In the genomic region with DNA sequence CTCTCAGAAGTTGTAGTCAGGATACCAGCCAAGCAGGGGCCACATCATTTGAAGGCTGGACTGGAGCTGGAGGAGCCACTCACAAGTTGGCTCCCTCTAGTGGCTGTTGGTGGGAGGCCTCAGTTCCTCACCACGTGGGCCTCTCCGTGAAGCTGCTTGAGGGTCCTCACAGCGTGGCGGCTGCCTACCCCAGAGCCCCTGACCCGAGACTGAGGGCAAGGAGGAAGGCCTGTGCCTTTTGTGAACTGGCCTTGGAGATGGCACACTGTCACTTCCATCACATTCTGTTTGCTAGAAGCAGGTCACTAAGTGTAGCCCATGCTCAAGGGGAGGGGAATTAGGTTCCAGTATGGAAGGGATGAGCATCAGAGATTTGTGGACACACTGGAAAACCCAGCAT, we compare ENCODE assay signal across 8 cellular contexts. TPM values are rescaled to one million over a fixed set of nuclear protein-coding genes. Genes with fewer than 3 reads are reported as not detected.
DNase-seq lines count a peak whose midpoint lies in the region; ATAC-seq and TF ChIP-seq lines count a peak whose summit lies in the region.

No MANE protein-coding gene starts in this region.

- CTCF ChIA-PET in activated B cell treated with CpG ODN at 0.5 μM for 24 hours (lab: Charles Lee) = interaction anchor here (0.5 to 2.5 kb wide), 19 partner anchors 9 to 1885 kb away, joined by 3 to 17 read pairs (median 4); no protein-coding TSS in a partner anchor

- ATAC-seq in activated B cell treated with CpG ODN at 0.5 μM for 24 hours (ENCODE audit: low read depth) = peak; percentile 76
- no peak for ATAC-seq in GM18858 (IDR thresholded peaks at IDR 0.05; ENCODE audit: unreplicated experiment)

- no peaks in the 10 kb centered on the region for H3K9me3 Mint-ChIP-seq in activated B cell treated with CpG ODN at 0.5 μM for 24 hours

- no peaks in the 10 kb centered on the region for H3K9me3 ChIP-seq in breast epithelium

- DNase-seq in NCI-H1436 (lab: John Stamatoyannopoulos, UW) (peak; percentile 44), NCI-H1436 treated with DMSO at 0.1 percent for 48 hours (lab: John Stamatoyannopoulos, UW) (no peak), NCI-H1694 (lab: John Stamatoyannopoulos, UW) (peak; percentile 56), activated B cell treated with CpG ODN at 0.5 μM for 24 hours (peak; percentile 61), breast epithelium (ENCODE audit: low spot score in 2 of 2) (no peak), left kidney (ENCODE audit: low read depth, low spot score) (peak; percentile 74)
- peak; percentile 56 for DNase-seq in stimulated activated CD8-positive, alpha-beta memory T cell treated with anti-CD3 and anti-CD28 coated beads, Interleukin-12 subunit alpha, Interleukin-12 subunit beta, amount 100 ng/mL, for 4 hours (ENCODE audit: low read depth)

- peak overlapping the region; percentile 11 to 38 for H3K27ac ChIP-seq in breast epithelium

- H3K4me1 ChIP-seq in breast epithelium = no peaks in the 10 kb centered on the region

- H3K27me3 ChIP-seq in breast epithelium = no peaks in the 10 kb centered on the region

- POLR2A ChIA-PET in activated B cell treated with CpG ODN at 0.5 μM for 24 hours (lab: Charles Lee) = interaction anchor here (0.9 to 1.1 kb wide), 2 partner anchors 73 to 158 kb away, joined by 3 read pairs; no protein-coding TSS in a partner anchor

- H3K4me1 Mint-ChIP-seq in activated B cell treated with CpG ODN at 0.5 μM for 24 hours = peaks cover 11% of the 10 kb centered on the region

- H3K27me3 Mint-ChIP-seq in activated B cell treated with CpG ODN at 0.5 μM for 24 hours = no peaks in the 10 kb centered on the region

- no peak for TF ChIP-seq POLR2A in breast epithelium (IDR thresholded peaks at IDR 0.05)

- H3K36me3 ChIP-seq in breast epithelium = no peaks in the 10 kb centered on the region

- H3K4me3 Mint-ChIP-seq in activated B cell treated with CpG ODN at 0.5 μM for 24 hours = no peak overlapping the region

- intact Hi-C loops in activated B cell treated with CpG ODN at 0.5 μM for 24 hours (cut with micrococcal nuclease) (loop anchor here (1.0 kb wide), 3 partner anchors 32 to 146 kb away; no protein-coding TSS in a partner anchor), breast epithelium (cut with DNase I; ENCODE audit: low total_unique reads) (no loop called here)

- no peak overlapping the region for H3K27ac Mint-ChIP-seq in activated B cell treated with CpG ODN at 0.5 μM for 24 hours

- no peaks in the 10 kb centered on the region for H3K36me3 Mint-ChIP-seq in activated B cell treated with CpG ODN at 0.5 μM for 24 hours (ENCODE audit: low read depth)

- no peak overlapping the region for H3K4me3 ChIP-seq in breast epithelium

- TF ChIP-seq CTCF in activated B cell treated with CpG ODN at 0.5 μM for 24 hours (IDR thresholded peaks at IDR 0.05) = no peak
- peak; percentile 41 to 75 (median 71) for TF ChIP-seq CTCF in breast epithelium (IDR thresholded peaks at IDR 0.05)

RNA-seq across cellular contexts. Expression of a gene that starts 14.6 kb away (rescaled TPM):
- total RNA-seq in activated B cell treated with CpG ODN at 0.5 μM for 24 hours (3.1 and 3.9 TPM in 2 replicates), breast epithelium (10 to 100 TPM; 40.5 to 52.0 (median 42.3) TPM)

RNA-seq across cellular contexts. Expression of a gene that starts 27.1 kb away (rescaled TPM):
- 0.80 and 1.3 TPM in 2 replicates for total RNA-seq in activated B cell treated with CpG ODN at 0.5 μM for 24 hours
- total RNA-seq in breast epithelium = 10 to 100 TPM in 1 of 3 donors, 1 to 10 TPM in 2; 7.8 to 16.2 (median 8.5) TPM

RNA-seq across cellular contexts. Expression of a gene that starts 46.5 kb away (rescaled TPM):
- total RNA-seq in activated B cell treated with CpG ODN at 0.5 μM for 24 hours (323 TPM in 2 replicates), breast epithelium (100 to 1,000 TPM; 329 to 407 (median 397) TPM)

Comparison
In these comparisons a context has a peak if more than half of its experiments do, and no peak if none do; other contexts are left out.
1. DNase-seq: peak in NCI-H1436 (single experiment), NCI-H1694 (single experiment), activated B cell treated with CpG ODN at 0.5 μM for 24 hours (single experiment), left kidney (single experiment) and stimulated activated CD8-positive, alpha-beta memory T cell treated with anti-CD3 and anti-CD28 coated beads, Interleukin-12 subunit alpha, Interleukin-12 subunit beta, amount 100 ng/mL, for 4 hours (single experiment); none in NCI-H1436 treated with DMSO at 0.1 percent for 48 hours (single experiment) and breast epithelium (0 of 2).